8 cellular contexts compared by ENCODE assay signal in genomic region chr11:12377106-12377823, GRCh38. TPM values are rescaled to one million over a fixed set of nuclear protein-coding genes. Genes with fewer than 3 reads are reported as not detected.
DNase-seq lines count a peak whose midpoint lies in the region; ATAC-seq and TF ChIP-seq lines count a peak whose summit lies in the region.

Gene PARVA (plus strand): TSS chr11:12377571. CDS start chr11:12377648, 77 bp downstream.

- H2AFZ ChIP-seq in IMR-90 (replicated peaks; ENCODE audit: low read length, poor library complexity) = peak within 1 kb of the TSS; percentile 89

- no peak for TF ChIP-seq CTCF in IMR-90 (conservative IDR thresholded peaks at IDR 0.05; ENCODE audit: low read depth, low read length)
- TF ChIP-seq CTCF in ascending aorta (IDR thresholded peaks at IDR 0.05) = peak in 1 of 3 experiments; percentile 9
- peak in 2 of 4 experiments; percentile 18 to 36 for TF ChIP-seq CTCF in prostate gland (IDR thresholded peaks at IDR 0.05)

- peak within 1 kb of the TSS; percentile 99 for H3K4ac ChIP-seq in IMR-90 (ENCODE audit: low read depth, low read length)

- BruUV-seq in IMR-90 (replicated peaks; lab: Mats Ljungman, UMichigan) = no TSS peak

- H2BK20ac ChIP-seq in IMR-90 (ENCODE audit: low read depth, low read length) = peak within 1 kb of the TSS; percentile 60

- H3K36me3 ChIP-seq in IMR-90 (ENCODE audit: control insufficient read depth, insufficient read depth, low read length) = peaks cover 6% of the 10 kb centered on the region; the same call in 1 of the 2 replicates
- peaks cover 0 to 8% of the 10 kb centered on the region in 2 donors for H3K36me3 ChIP-seq in ascending aorta
- no peaks in the 10 kb centered on the region for H3K36me3 ChIP-seq in prostate gland

- peak within 1 kb of the TSS; percentile 100 for H3K27ac ChIP-seq in IMR-90 (ENCODE audit: insufficient read depth, low read length)
- H3K27ac ChIP-seq in ascending aorta = peak within 1 kb of the TSS; percentile 97
- peak within 1 kb of the TSS; percentile 95 to 97 for H3K27ac ChIP-seq in prostate gland

- peak within 1 kb of the TSS; percentile 85 for H2BK15ac ChIP-seq in IMR-90 (ENCODE audit: low read depth, low read length)

- POLR2A ChIA-PET in IMR-90 (lab: Charles Lee; ENCODE audit: unreplicated experiment) = interaction anchor here (0.6 to 1.4 kb wide), 6 partner anchors 10 to 524 kb away, joined by 3 to 4 read pairs (median 3); no protein-coding TSS in a partner anchor

- H3K27me3 ChIP-seq in IMR-90 (ENCODE audit: control insufficient read depth, insufficient read depth, low read length) (no peaks in the 10 kb centered on the region), ascending aorta (no peaks in the 10 kb centered on the region), prostate gland (replicated peaks; ENCODE audit: insufficient read depth) (no peaks in the 10 kb centered on the region)

- dilution Hi-C loops in IMR-90 (cut with HindIII; ENCODE audit: low sequenced_read_pairs, unreplicated experiment) = no loop called here

- H2AK5ac ChIP-seq in IMR-90 (ENCODE audit: low read depth, low read length) = peak within 1 kb of the TSS; percentile 88

- peak within 1 kb of the TSS; percentile 98 for H4K91ac ChIP-seq in IMR-90 (ENCODE audit: insufficient read depth, low read depth, low read length)

- WGBS in IMR-90 (ENCODE audit: extremely low coverage in 2 of 2, insufficient read length in 1 of 2), 2 experiments = 0% methylated on average over 7 of the region's 55 CpGs; no CpG with 5 or more reads in 1 of the 2 experiments
- 6% methylated on average over 50 of the region's 55 CpGs for WGBS in prostate gland

- peaks cover 22% of the 10 kb centered on the region for H3K9me1 ChIP-seq in IMR-90 (ENCODE audit: insufficient read depth, low read length)

- H2BK120ac ChIP-seq in IMR-90 (ENCODE audit: low read depth, low read length) = peak within 1 kb of the TSS; percentile 96

- peak within 1 kb of the TSS; percentile 98 for H3K14ac ChIP-seq in IMR-90 (replicated peaks; ENCODE audit: low read depth, low read length)

- peak within 1 kb of the TSS; percentile 94 for H3K18ac ChIP-seq in IMR-90 (ENCODE audit: low read depth, low read length)

- H3K23ac ChIP-seq in IMR-90 (ENCODE audit: low read depth, low read length) = peak within 1 kb of the TSS; percentile 96

- ATAC-seq in IMR-90 (ENCODE audit: low read depth) (peak; percentile 80), left cardiac atrium (peak; percentile 86 to 87), GM18868 (IDR thresholded peaks at IDR 0.05; ENCODE audit: unreplicated experiment) (no peak)

- intact Hi-C loops in IMR-90 (cut with micrococcal nuclease) (loop anchor here (1.0 to 5.0 kb wide), 3 partner anchors 46 to 164 kb away; no protein-coding TSS in a partner anchor), ascending aorta (cut with DNase I) (loop anchor here (1.0 to 5.0 kb wide), 6 partner anchors 35 to 330 kb away; partner anchors contain the start of gene TEAD1), left cardiac atrium (cut with DNase I) (no loop called here), prostate gland (cut with DNase I) (loop anchor here (5.0 kb wide), 1 partner anchor 35 kb away; no protein-coding TSS in a partner anchor)

- H2BK5ac ChIP-seq in IMR-90 (ENCODE audit: low read depth, low read length, poor library complexity, severe bottlenecking) = peak within 1 kb of the TSS; percentile 97

- H3K56ac ChIP-seq in IMR-90 (ENCODE audit: extremely low read depth, insufficient read depth, low read length) = peak within 1 kb of the TSS; percentile 97

- H2AK9ac ChIP-seq in IMR-90 (replicated peaks; ENCODE audit: low read depth, low read length, poor library complexity) = peak within 1 kb of the TSS; percentile 90

- CTCF ChIA-PET in IMR-90 (lab: Yijun Ruan, JAX) = interaction anchor here (1.0 to 1.6 kb wide), 2 partner anchors 11 to 46 kb away, joined by 3 to 4 read pairs; no protein-coding TSS in a partner anchor

- DNase-seq in Ammon's horn (ENCODE audit: low spot score) (peak; percentile 49), IMR-90 (peak; percentile 81), ascending aorta (ENCODE audit: low spot score in 2 of 2) (peak in 1 of 2 donors; percentile 79), left cardiac atrium (peak; percentile 77), prostate gland (ENCODE audit: low spot score) (peak; percentile 44), cerebellar nuclear complex (lab: John Stamatoyannopoulos, UW) (no peak)
- DNase-seq in stimulated activated CD4-positive, alpha-beta T cell treated with anti-CD3 and anti-CD28 coated beads, Interleukin-4, amount 100 ng/mL, for 1 hour = no peak

- H3K9me3 ChIP-seq in IMR-90 (ENCODE audit: control insufficient read depth, insufficient read depth, low read length) (no peaks in the 10 kb centered on the region), ascending aorta (no peaks in the 10 kb centered on the region), prostate gland (no peaks in the 10 kb centered on the region)

- TF ChIP-seq RAD21 in IMR-90 (IDR thresholded peaks at IDR 0.05; ENCODE audit: low read length) = no peak; the same call in 1 of the 2 replicates

- peak within 1 kb of the TSS; percentile 98 for H3K9ac ChIP-seq in IMR-90 (ENCODE audit: low read depth, low read length)

- TF ChIP-seq POLR2A in IMR-90 (IDR thresholded peaks at IDR 0.05; ENCODE audit: low read depth, low read length) (peak; percentile 86), prostate gland (IDR thresholded peaks at IDR 0.05) (peak; percentile 43)

- H3K4me3 ChIP-seq in IMR-90 (ENCODE audit: insufficient read depth, low read depth, low read length) = peak within 1 kb of the TSS; percentile 96
- H3K4me3 ChIP-seq in ascending aorta = peak within 1 kb of the TSS; percentile 88
- peak within 1 kb of the TSS; percentile 68 to 77 for H3K4me3 ChIP-seq in prostate gland

- H3K4me1 ChIP-seq in IMR-90 (ENCODE audit: control insufficient read depth, insufficient read depth, low read length) (peaks cover 15% of the 10 kb centered on the region), ascending aorta (peaks cover 0 to 21% of the 10 kb centered on the region in 2 donors), prostate gland (replicated peaks) (no peaks in the 10 kb centered on the region)

- H4K20me1 ChIP-seq in IMR-90 (ENCODE audit: insufficient read depth, low read length) = peaks cover 33% of the 10 kb centered on the region

- peak within 1 kb of the TSS; percentile 95 for H4K5ac ChIP-seq in IMR-90 (ENCODE audit: low read depth, low read length)

- peaks cover 11 to 48% of the 10 kb centered on the region in 2 experiments for H3K79me1 ChIP-seq in IMR-90 (ENCODE audit: low read depth in 1 of 2, low read length in 2 of 2)

- peak within 1 kb of the TSS; percentile 92 to 96 for H4K8ac ChIP-seq in IMR-90 (ENCODE audit: low read depth in 2 of 2, low read length in 2 of 2)

- H3K4me2 ChIP-seq in IMR-90 (ENCODE audit: low read depth, low read length) = peak within 1 kb of the TSS; percentile 97

- in situ Hi-C loops in IMR-90 (cut with MboI; ENCODE audit: low sequenced_read_pairs) = no loop called here

TF ChIP-seq in IMR-90, 13 proteins besides CTCF, POLR2A, EP300 and RAD21:
- TF ChIP-seq ELK1 (IDR thresholded peaks at IDR 0.05; ENCODE audit: borderline replicate concordance, low read depth, low read length) = no peak
- peak; percentile 29; the same call in 1 of the 2 replicates for TF ChIP-seq BHLHE40 (IDR thresholded peaks at IDR 0.05; ENCODE audit: low read depth, low read length)
- no peak for TF ChIP-seq FOS (IDR thresholded peaks at IDR 0.05; ENCODE audit: low read depth, low read length)
- TF ChIP-seq RCOR1 (IDR thresholded peaks at IDR 0.05; ENCODE audit: insufficient replicate concordance, low read length) = no peak
- no peak for TF ChIP-seq CEBPB (IDR thresholded peaks at IDR 0.05; ENCODE audit: low read depth, low read length)
- peak; percentile 75 for TF ChIP-seq MAZ (IDR thresholded peaks at IDR 0.05; ENCODE audit: borderline replicate concordance, low read depth, low read length)

RNA-seq across cellular contexts. Expression of gene PARVA, which starts in this region (rescaled TPM):
- total RNA-seq in IMR-90 (2012; rRNA removed) (65.2 and 65.8 TPM in 2 replicates), ascending aorta (51.6 TPM), left cardiac atrium (100 to 1,000 TPM in 1 of 2 donors, 10 to 100 TPM in 1; 66.5 to 105 TPM), prostate gland (10 to 100 TPM; 38.4 to 55.1 TPM)
- polyA plus RNA-seq in IMR-90 (2012; rRNA removed) = 68.9 and 80.2 TPM in 2 replicates
- polyA plus RNA-seq in IMR-90 (2012; cell fraction: cytosol; rRNA removed) = 30.2 and 37.0 TPM in 2 replicates
- polyA plus RNA-seq in IMR-90 (2012; cell fraction: nucleus; rRNA removed; ENCODE audit: low replicate concordance) = 13.5 and 44.5 TPM in 2 replicates

Comparison
In these comparisons a context has a peak if more than half of its experiments do, and no peak if none do; other contexts are left out.
1. DNase-seq: peak in Ammon's horn (single experiment), IMR-90 (single experiment), left cardiac atrium (single experiment) and prostate gland (single experiment); none in stimulated activated CD4-positive, alpha-beta T cell treated with anti-CD3 and anti-CD28 coated beads, Interleukin-4, amount 100 ng/mL, for 1 hour (single experiment) and cerebellar nuclear complex (0 of 2).
2. intact Hi-C loops: an anchor here in IMR-90 (1.0 to 5.0 kb wide), ascending aorta (1.0 to 5.0 kb wide) and prostate gland (5.0 kb wide); none called in left cardiac atrium.
3. Peak in every context shown above with its lines, with median percentiles within 50 percentile points of each other: H3K27ac ChIP-seq and H3K4me3 ChIP-seq.